Comparison of ENCODE assay signal across 29 cellular contexts in genomic region chr5:173648308-173648866, GRCh38.
"Had no signal": no experiment of that assay in that cellular context is flagged by ENCODE, and none has a peak within 500 bp of the region (broad histone marks: within the 10 kb centered on the region; RNA-seq: fewer than 3 reads in every experiment).

No MANE protein-coding gene starts in this region.

- DNase-seq: activated CD4-positive, alpha-beta memory T cell treated with anti-CD3 and anti-CD28 coated beads, Interleukin-2, amount 10 ng/mL, durations not matched to agents 7 days and 5 days; activated CD4-positive, alpha-beta T cell treated with anti-CD3 and anti-CD28 coated beads for 1 hour; activated CD4-positive, alpha-beta T cell treated with anti-CD3 and anti-CD28 coated beads for 4 hours; activated CD4-positive, alpha-beta T cell treated with anti-CD3 and anti-CD28 coated beads, Interleukin-2, amount 10 ng/mL, durations not matched to agents 7 days and 5 days; activated CD4-positive, alpha-beta T cell treated with anti-CD3 and anti-CD28 coated beads, Interleukin-2, amount 50 U/mL, for 4 hours; activated CD8-positive, alpha-beta memory T cell treated with anti-CD3 and anti-CD28 coated beads, Interleukin-2, amount 50 U/mL, for 48 hours; activated naive CD4-positive, alpha-beta T cell treated with anti-CD3 and anti-CD28 coated beads for 36 hours; activated naive CD8-positive, alpha-beta T cell treated with anti-CD3 and anti-CD28 coated beads for 36 hours; activated naive CD8-positive, alpha-beta T cell treated with anti-CD3 and anti-CD28 coated beads, Interleukin-2, amount 50 U/mL, for 24 hours; activated T-cell treated with anti-CD3 and anti-CD28 coated beads for 4 hours; activated T-cell treated with anti-CD3 and anti-CD28 coated beads, Interleukin-2, amount 50 U/mL, for 24 hours; activated T-cell treated with anti-CD3 and anti-CD28 coated beads, Interleukin-2, amount 50 U/mL, for 72 hours; amygdala; aorta; body of pancreas; caudate nucleus; cortex of kidney; dermis blood vessel endothelial cell; effector CD4-positive, alpha-beta T cell; effector memory CD8-positive, alpha-beta T cell; esophagus squamous epithelium; foreskin melanocyte; heart right ventricle; T-helper 2 cell had no signal

- H3K36me3 ChIP-seq: adrenal gland, esophagus squamous epithelium, gastroesophageal sphincter, heart right ventricle had no signal

- H3K36me3 Mint-ChIP-seq: activated naive CD4-positive, alpha-beta T cell treated with anti-CD3 and anti-CD28 coated beads, Interleukin-2, amount 50 U/mL, for 24 hours; activated naive CD8-positive, alpha-beta T cell treated with anti-CD3 and anti-CD28 coated beads for 36 hours had no signal

- H3K4me3 Mint-ChIP-seq: activated CD4-positive, alpha-beta memory T cell treated with anti-CD3 and anti-CD28 coated beads, Interleukin-2, amount 10 ng/mL, durations not matched to agents 7 days and 5 days; activated CD4-positive, alpha-beta T cell treated with anti-CD3 and anti-CD28 coated beads, Interleukin-2, amount 10 ng/mL, durations not matched to agents 7 days and 5 days; activated naive CD4-positive, alpha-beta T cell treated with anti-CD3 and anti-CD28 coated beads for 36 hours; activated naive CD4-positive, alpha-beta T cell treated with anti-CD3 and anti-CD28 coated beads, Interleukin-2, amount 50 U/mL, for 24 hours; activated naive CD8-positive, alpha-beta T cell treated with anti-CD3 and anti-CD28 coated beads for 36 hours; activated naive CD8-positive, alpha-beta T cell treated with anti-CD3 and anti-CD28 coated beads, Interleukin-2, amount 50 U/mL, for 24 hours; activated T-cell treated with anti-CD3 and anti-CD28 coated beads, Interleukin-2, amount 50 U/mL, for 24 hours; activated T-cell treated with anti-CD3 and anti-CD28 coated beads, Interleukin-2, amount 50 U/mL, for 72 hours; effector memory CD8-positive, alpha-beta T cell had no signal

- H3K4me3 ChIP-seq: adrenal gland, body of pancreas, esophagus squamous epithelium, gastroesophageal sphincter, heart right ventricle, hepatocyte had no signal

- H3K9me3 ChIP-seq: adrenal gland had no signal

- H3K9me3 Mint-ChIP-seq: activated CD4-positive, alpha-beta memory T cell treated with anti-CD3 and anti-CD28 coated beads, Interleukin-2, amount 10 ng/mL, durations not matched to agents 7 days and 5 days; activated CD4-positive, alpha-beta T cell treated with anti-CD3 and anti-CD28 coated beads, Interleukin-2, amount 10 ng/mL, durations not matched to agents 7 days and 5 days; activated naive CD4-positive, alpha-beta T cell treated with anti-CD3 and anti-CD28 coated beads, Interleukin-2, amount 50 U/mL, for 24 hours had no signal

- H3K27me3 ChIP-seq: adrenal gland, body of pancreas, heart right ventricle, hepatocyte had no signal

- H3K27ac Mint-ChIP-seq: activated CD4-positive, alpha-beta memory T cell treated with anti-CD3 and anti-CD28 coated beads, Interleukin-2, amount 10 ng/mL, durations not matched to agents 7 days and 5 days; activated CD4-positive, alpha-beta T cell treated with anti-CD3 and anti-CD28 coated beads, Interleukin-2, amount 10 ng/mL, durations not matched to agents 7 days and 5 days; activated naive CD4-positive, alpha-beta T cell treated with anti-CD3 and anti-CD28 coated beads for 36 hours; activated naive CD4-positive, alpha-beta T cell treated with anti-CD3 and anti-CD28 coated beads, Interleukin-2, amount 50 U/mL, for 24 hours; activated naive CD8-positive, alpha-beta T cell treated with anti-CD3 and anti-CD28 coated beads for 36 hours; activated naive CD8-positive, alpha-beta T cell treated with anti-CD3 and anti-CD28 coated beads, Interleukin-2, amount 50 U/mL, for 24 hours; activated T-cell treated with anti-CD3 and anti-CD28 coated beads, Interleukin-2, amount 50 U/mL, for 24 hours; activated T-cell treated with anti-CD3 and anti-CD28 coated beads, Interleukin-2, amount 50 U/mL, for 72 hours; effector memory CD8-positive, alpha-beta T cell had no signal

- H3K4me1 ChIP-seq: adrenal gland, body of pancreas, esophagus squamous epithelium, gastroesophageal sphincter had no signal

- H3K79me2 ChIP-seq: hepatocyte had no signal

- H3K4me2 ChIP-seq: hepatocyte had no signal

- H2AFZ ChIP-seq: hepatocyte had no signal

- H3K27ac ChIP-seq: adrenal gland, body of pancreas, epithelial cell of prostate, esophagus squamous epithelium, gastroesophageal sphincter, heart right ventricle, hepatocyte had no signal

- H3K4me1 Mint-ChIP-seq: activated CD4-positive, alpha-beta memory T cell treated with anti-CD3 and anti-CD28 coated beads, Interleukin-2, amount 10 ng/mL, durations not matched to agents 7 days and 5 days; activated CD4-positive, alpha-beta T cell treated with anti-CD3 and anti-CD28 coated beads, Interleukin-2, amount 10 ng/mL, durations not matched to agents 7 days and 5 days; activated naive CD4-positive, alpha-beta T cell treated with anti-CD3 and anti-CD28 coated beads, Interleukin-2, amount 50 U/mL, for 24 hours; activated naive CD8-positive, alpha-beta T cell treated with anti-CD3 and anti-CD28 coated beads for 36 hours; activated naive CD8-positive, alpha-beta T cell treated with anti-CD3 and anti-CD28 coated beads, Interleukin-2, amount 50 U/mL, for 24 hours had no signal

- ATAC-seq: activated naive CD8-positive, alpha-beta T cell treated with anti-CD3 and anti-CD28 coated beads, Interleukin-2, amount 50 U/mL, for 24 hours; activated T-cell treated with anti-CD3 and anti-CD28 coated beads, Interleukin-2, amount 50 U/mL, for 72 hours; body of pancreas; effector memory CD8-positive, alpha-beta T cell; gastroesophageal sphincter; heart right ventricle had no signal
